Comparison of ENCODE assay signal across 14 cellular contexts in genomic region chr2:108531674-108532055, GRCh38.
"Had no signal": no experiment of that assay in that cellular context is flagged by ENCODE, and none has a peak within 500 bp of the region (broad histone marks: within the 10 kb centered on the region; RNA-seq: fewer than 3 reads in every experiment).

No MANE protein-coding gene starts in this region.

- H3K27me3 ChIP-seq: neutrophil, transverse colon had no signal

- H3K36me3 ChIP-seq: neutrophil, transverse colon had no signal

- DNase-seq: activated naive CD8-positive, alpha-beta T cell treated with anti-CD3 and anti-CD28 coated beads for 36 hours; aorta; cerebellar nuclear complex; effector CD8-positive, alpha-beta T cell; foreskin fibroblast; glutamatergic neuron; natural killer cell; retina; stimulated activated CD4-positive, alpha-beta T cell treated with anti-CD3 and anti-CD28 coated beads, Interleukin-2, amount 100 ng/mL, for 48 hours; stimulated activated naive CD4-positive, alpha-beta T cell treated with Interleukin-2 at 50 U/mL for 16 hours; substantia nigra; T-helper 9 cell; transverse colon had no signal

- ATAC-seq: natural killer cell had no signal

- H3K9me3 ChIP-seq: neutrophil, transverse colon had no signal

- H3K4me3 ChIP-seq: transverse colon had no signal

- H3K27me3 Mint-ChIP-seq: activated naive CD8-positive, alpha-beta T cell treated with anti-CD3 and anti-CD28 coated beads for 36 hours had no signal

- H3K36me3 Mint-ChIP-seq: natural killer cell had no signal

- H3K27ac ChIP-seq: neutrophil, transverse colon had no signal

- H3K9me3 Mint-ChIP-seq: activated naive CD8-positive, alpha-beta T cell treated with anti-CD3 and anti-CD28 coated beads for 36 hours; natural killer cell had no signal
